1 cellular context compared by ENCODE assay signal in genomic region chr20:5136096-5136495, GRCh38.
TF ChIP-seq lines count a peak whose summit lies in the region.

No MANE protein-coding gene starts in this region.

TF ChIP-seq in IMR-90, 13 proteins besides CTCF, POLR2A, EP300 and RAD21:
- TF ChIP-seq RFX5 (IDR thresholded peaks at IDR 0.05; ENCODE audit: low read depth, low read length) (no peak), SMC3 (IDR thresholded peaks at IDR 0.05; ENCODE audit: low read depth, low read length) (no peak), BHLHE40 (IDR thresholded peaks at IDR 0.05; ENCODE audit: low read depth, low read length) (no peak), MXI1 (IDR thresholded peaks at IDR 0.05; ENCODE audit: borderline replicate concordance, low read depth, low read length) (no peak), CHD1 (IDR thresholded peaks at IDR 0.05; ENCODE audit: low read depth, low read length) (no peak), USF2 (IDR thresholded peaks at IDR 0.05; ENCODE audit: low read depth, low read length) (no peak), MAZ (IDR thresholded peaks at IDR 0.05; ENCODE audit: borderline replicate concordance, low read depth, low read length) (no peak), FOS (IDR thresholded peaks at IDR 0.05; ENCODE audit: low read depth, low read length) (no peak), NFE2L2 (IDR thresholded peaks at IDR 0.05; ENCODE audit: low read depth, low read length) (no peak), CEBPB (IDR thresholded peaks at IDR 0.05; ENCODE audit: low read depth, low read length) (no peak), ELK1 (IDR thresholded peaks at IDR 0.05; ENCODE audit: borderline replicate concordance, low read depth, low read length) (no peak), RCOR1 (IDR thresholded peaks at IDR 0.05; ENCODE audit: insufficient replicate concordance, low read length) (no peak), MAFK (IDR thresholded peaks at IDR 0.05; ENCODE audit: low read depth, low read length) (no peak)
